ENCODE assay signal across 16 cellular contexts in genomic region chr20:48578397-48579098, GRCh38.
DNase-seq lines count a peak whose midpoint lies in the region; ATAC-seq and TF ChIP-seq lines count a peak whose summit lies in the region.
"Had no signal": no experiment of that assay in that cellular context is flagged by ENCODE, and none has a peak within 500 bp of the region (broad histone marks: within the 10 kb centered on the region; RNA-seq: fewer than 3 reads in every experiment).

No MANE protein-coding gene starts in this region.

- in situ Hi-C loops in Panc1 (cut with HindIII; ENCODE audit: low pct_unique_long_range_greater_than_20kb, low sequenced_read_pairs) = no loop called here

- DNase-seq in Calu3 (peak; percentile 43), Panc1 (ENCODE audit: low read depth, low spot score) (no peak), epithelial cell of proximal tubule (ENCODE audit: low read depth) (no peak), endothelial cell (ENCODE audit: low spot score) (no peak)
- no peak for DNase-seq in activated T-cell treated with anti-CD3 and anti-CD28 coated beads, Interleukin-2, amount 50 U/mL, for 24 hours
- DNase-seq: activated CD4-positive, alpha-beta memory T cell treated with anti-CD3 and anti-CD28 coated beads for 36 hours; activated naive CD4-positive, alpha-beta T cell treated with anti-CD3 and anti-CD28 coated beads, Interleukin-2, amount 50 U/mL, for 16 hours; cortex of kidney; kidney glomerular epithelial cell; NCI-H1417 treated with DMSO at 0.1 percent for 48 hours; NCI-H748 treated with DMSO at 0.1 percent for 48 hours; stimulated activated CD8-positive, alpha-beta memory T cell treated with anti-CD3 and anti-CD28 coated beads, Interleukin-4, amount 100 ng/mL, for 48 hours; SW 1271 had no signal

- no peak for TF ChIP-seq CTCF in Calu3 (IDR thresholded peaks at IDR 0.05; ENCODE audit: unreplicated experiment)
- TF ChIP-seq CTCF in GM12873 (IDR thresholded peaks at IDR 0.05; ENCODE audit: insufficient read depth, low read depth, low read length, missing control alignments) = peak; percentile 23
- no peak for TF ChIP-seq CTCF in Panc1 (IDR thresholded peaks at IDR 0.05)
- TF ChIP-seq CTCF in epithelial cell of proximal tubule (conservative IDR thresholded peaks at IDR 0.05; ENCODE audit: low read depth, low read length) = peak; percentile 13
- no peak for TF ChIP-seq CTCF in endothelial cell (IDR thresholded peaks at IDR 0.05; ENCODE audit: unreplicated experiment)

- H3K4me3 Mint-ChIP-seq in Calu3 (ENCODE audit: low read depth, unreplicated experiment) (no peak overlapping the region), endothelial cell (ENCODE audit: unreplicated experiment) (no peak overlapping the region)
- no peak overlapping the region for H3K4me3 Mint-ChIP-seq in activated T-cell treated with anti-CD3 and anti-CD28 coated beads, Interleukin-2, amount 50 U/mL, for 24 hours
- H3K4me3 Mint-ChIP-seq: activated CD4-positive, alpha-beta memory T cell treated with anti-CD3 and anti-CD28 coated beads for 36 hours; natural killer cell treated with Interleukin-12 subunit alpha and Interleukin-12 subunit beta and Interleukin-15 and Interleukin-18, amount 100 ng/mL, for 72 hours had no signal

- intact Hi-C loops in Calu3 (cut with micrococcal nuclease; ENCODE audit: unreplicated experiment) (loop anchor here (10.0 kb wide), 1 partner anchor 1264 kb away; no protein-coding TSS in a partner anchor), Panc1 (cut with micrococcal nuclease; ENCODE audit: unreplicated experiment) (no loop called here)

- no peak overlapping the region for H3K27ac Mint-ChIP-seq in Calu3 (ENCODE audit: unreplicated experiment)
- no peak overlapping the region for H3K27ac Mint-ChIP-seq in endothelial cell (ENCODE audit: unreplicated experiment)
- no peak overlapping the region for H3K27ac Mint-ChIP-seq in activated T-cell treated with anti-CD3 and anti-CD28 coated beads, Interleukin-2, amount 50 U/mL, for 24 hours
- H3K27ac Mint-ChIP-seq: activated CD4-positive, alpha-beta memory T cell treated with anti-CD3 and anti-CD28 coated beads for 36 hours; natural killer cell treated with Interleukin-12 subunit alpha and Interleukin-12 subunit beta and Interleukin-15 and Interleukin-18, amount 100 ng/mL, for 72 hours had no signal

- H3K4me3 ChIP-seq in Panc1 (ENCODE audit: low read depth in 2 of 2, low read length in 2 of 2) = no peak overlapping the region
- H3K4me3 ChIP-seq in epithelial cell of proximal tubule (ENCODE audit: low read depth, low read length) = no peak overlapping the region

- peaks cover 8% of the 10 kb centered on the region for H3K4me1 Mint-ChIP-seq in Calu3 (ENCODE audit: low read depth, unreplicated experiment)
- H3K4me1 Mint-ChIP-seq in endothelial cell (ENCODE audit: unreplicated experiment) = peaks cover 2% of the 10 kb centered on the region
- H3K4me1 Mint-ChIP-seq in activated T-cell treated with anti-CD3 and anti-CD28 coated beads, Interleukin-2, amount 50 U/mL, for 24 hours (ENCODE audit: low read depth) = no peaks in the 10 kb centered on the region

- no peaks in the 10 kb centered on the region for H3K4me1 ChIP-seq in Panc1 (ENCODE audit: control insufficient read depth, insufficient read depth, low read length)

- ATAC-seq in Panc1 (peak; percentile 66; the same call in 1 of the 2 replicates), GM19023 (IDR thresholded peaks at IDR 0.05; ENCODE audit: unreplicated experiment) (no peak)
- ATAC-seq: natural killer cell treated with Interleukin-12 subunit alpha and Interleukin-12 subunit beta and Interleukin-15 and Interleukin-18, amount 100 ng/mL, for 72 hours had no signal

- BruUV-seq in Calu3 (replicated peaks; lab: Mats Ljungman, UMichigan) (no TSS peak), Panc1 (replicated peaks; lab: Mats Ljungman, UMichigan) (no TSS peak)

- H3K9me3 Mint-ChIP-seq in Calu3 (ENCODE audit: low read depth, unreplicated experiment) (no peaks in the 10 kb centered on the region), endothelial cell (ENCODE audit: unreplicated experiment) (no peaks in the 10 kb centered on the region)
- no peaks in the 10 kb centered on the region for H3K9me3 Mint-ChIP-seq in activated T-cell treated with anti-CD3 and anti-CD28 coated beads, Interleukin-2, amount 50 U/mL, for 24 hours
- H3K9me3 Mint-ChIP-seq: activated CD4-positive, alpha-beta memory T cell treated with anti-CD3 and anti-CD28 coated beads for 36 hours; natural killer cell treated with Interleukin-12 subunit alpha and Interleukin-12 subunit beta and Interleukin-15 and Interleukin-18, amount 100 ng/mL, for 72 hours had no signal

- CTCF ChIA-PET in Calu3 (lab: Charles Lee) = interaction anchor here (0.7 to 1.4 kb wide), 2 partner anchors 201 to 1382 kb away, joined by 3 to 5 read pairs; no protein-coding TSS in a partner anchor
- CTCF ChIA-PET in Panc1 (lab: Charles Lee) = interaction anchor here (0.8 kb wide), 1 partner anchor 157 kb away, joined by 4 read pairs; no protein-coding TSS in a partner anchor

- H3K27me3 ChIP-seq in Panc1 (ENCODE audit: control insufficient read depth, insufficient read depth, low read length) = no peaks in the 10 kb centered on the region

- POLR2A ChIA-PET in Panc1 (lab: Charles Lee) = no interaction called here

- H3K9me3 ChIP-seq in Panc1 (ENCODE audit: control insufficient read depth, insufficient read depth, low read depth, low read length) = no peaks in the 10 kb centered on the region

- H3K27ac ChIP-seq in Panc1 (ENCODE audit: low read length) = no peak overlapping the region

- H3K27me3 Mint-ChIP-seq in Calu3 (ENCODE audit: unreplicated experiment) (peaks cover 55% of the 10 kb centered on the region), endothelial cell (ENCODE audit: unreplicated experiment) (peaks cover 4% of the 10 kb centered on the region)
- H3K27me3 Mint-ChIP-seq in activated T-cell treated with anti-CD3 and anti-CD28 coated beads, Interleukin-2, amount 50 U/mL, for 24 hours = peaks cover 18% of the 10 kb centered on the region

- H3K36me3 Mint-ChIP-seq in Calu3 (ENCODE audit: insufficient read depth, unreplicated experiment) = no peaks in the 10 kb centered on the region
- no peaks in the 10 kb centered on the region for H3K36me3 Mint-ChIP-seq in endothelial cell (ENCODE audit: low read depth, unreplicated experiment)
- H3K36me3 Mint-ChIP-seq in activated T-cell treated with anti-CD3 and anti-CD28 coated beads, Interleukin-2, amount 50 U/mL, for 24 hours (ENCODE audit: low read depth) = no peaks in the 10 kb centered on the region
- H3K36me3 Mint-ChIP-seq: activated CD4-positive, alpha-beta memory T cell treated with anti-CD3 and anti-CD28 coated beads for 36 hours; natural killer cell treated with Interleukin-12 subunit alpha and Interleukin-12 subunit beta and Interleukin-15 and Interleukin-18, amount 100 ng/mL, for 72 hours had no signal

- no peaks in the 10 kb centered on the region for H3K36me3 ChIP-seq in Panc1 (ENCODE audit: control insufficient read depth, insufficient read depth, low read length)

Comparison
In these comparisons a context has a peak if more than half of its experiments do, and no peak if none do; other contexts are left out.
1. CTCF ChIP-seq: peak in GM12873 (single experiment) and epithelial cell of proximal tubule (single experiment); none in Calu3 (single experiment), Panc1 (single experiment) and endothelial cell (single experiment).